In the genomic region with DNA sequence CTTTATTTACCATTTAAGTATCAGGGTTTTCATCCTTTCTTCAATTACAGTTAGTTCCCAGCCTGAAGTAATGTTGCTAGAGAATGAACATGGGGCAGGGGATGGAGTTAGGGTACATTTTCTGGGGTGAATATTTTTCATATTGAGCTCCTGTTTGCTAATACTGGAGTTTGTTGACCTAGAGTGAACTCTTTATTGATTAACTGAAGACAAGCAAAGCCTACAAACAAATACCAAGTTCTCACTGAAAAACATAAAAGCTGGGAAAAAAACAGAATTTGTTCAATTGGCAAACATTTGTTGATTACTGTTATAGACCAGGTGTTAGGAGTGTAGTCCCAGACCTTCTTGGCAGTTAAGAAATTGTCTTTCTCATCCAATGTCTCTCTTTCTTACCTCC, we compare ENCODE assay signal across 18 cellular contexts. TPM values are rescaled to one million over a fixed set of nuclear protein-coding genes. Genes with fewer than 3 reads are reported as not detected.
DNase-seq lines count a peak whose midpoint lies in the region; ATAC-seq, FAIRE-seq and TF ChIP-seq lines count a peak whose summit lies in the region.
"Had no signal": no experiment of that assay in that cellular context is flagged by ENCODE, and none has a peak within 500 bp of the region (broad histone marks: within the 10 kb centered on the region; RNA-seq: fewer than 3 reads in every experiment).

No MANE protein-coding gene starts in this region.

- H3K27me3 Mint-ChIP-seq in activated naive CD4-positive, alpha-beta T cell treated with anti-CD3 and anti-CD28 coated beads, Interleukin-2, amount 10 ng/mL, durations not matched to agents 7 days and 5 days: no peaks in the 10 kb centered on the region
- H3K27me3 Mint-ChIP-seq in activated T-helper 17 cell treated with anti-CD3 and anti-CD28 coated beads, Interleukin-2, amount 50 U/mL, for 72 hours: no peaks in the 10 kb centered on the region
- no peaks in the 10 kb centered on the region for H3K27me3 Mint-ChIP-seq in activated CD4-positive, alpha-beta T cell treated with anti-CD3 and anti-CD28 coated beads, Interleukin-2, amount 10 ng/mL, durations not matched to agents 24 days and 14 days

- no peak for ATAC-seq in activated T-helper 17 cell treated with anti-CD3 and anti-CD28 coated beads, Interleukin-2, amount 50 U/mL, for 72 hours (replicated peaks)
- peak; percentile 38; the same call in 2 of the 3 replicates for ATAC-seq in HepG2
- ATAC-seq in stimulated activated effector memory CD8-positive, alpha-beta T cell treated with anti-CD3 and anti-CD28 coated beads, Interleukin-12 subunit alpha, Interleukin-12 subunit beta, amount 100 ng/mL, for 72 hours: no peak
- ATAC-seq in psoas muscle: no peak
- ATAC-seq: A549, GM23338 had no signal

- peaks cover 11% of the 10 kb centered on the region for H3K4me1 Mint-ChIP-seq in activated naive CD4-positive, alpha-beta T cell treated with anti-CD3 and anti-CD28 coated beads, Interleukin-2, amount 10 ng/mL, durations not matched to agents 7 days and 5 days
- peaks cover 3% of the 10 kb centered on the region for H3K4me1 Mint-ChIP-seq in activated T-helper 17 cell treated with anti-CD3 and anti-CD28 coated beads, Interleukin-2, amount 50 U/mL, for 72 hours
- H3K4me1 Mint-ChIP-seq in stimulated activated effector memory CD8-positive, alpha-beta T cell treated with anti-CD3 and anti-CD28 coated beads, Interleukin-12 subunit alpha, Interleukin-12 subunit beta, amount 100 ng/mL, for 72 hours: peaks cover 12% of the 10 kb centered on the region
- H3K4me1 Mint-ChIP-seq in activated CD4-positive, alpha-beta T cell treated with anti-CD3 and anti-CD28 coated beads, Interleukin-2, amount 10 ng/mL, durations not matched to agents 24 days and 14 days: peaks cover 17% of the 10 kb centered on the region

- H3K27ac ChIP-seq in HepG2 (ENCODE audit: extremely low read length, insufficient read depth, low read length) (peak overlapping the region; percentile 38), psoas muscle (no peak overlapping the region)
- H3K27ac ChIP-seq: A549, C4-2B, RWPE1 had no signal

- POLR2A ChIA-PET in HepG2 (lab: Yijun Ruan, JAX): interaction anchor here (0.6 to 2.1 kb wide), 4 partner anchors 24 to 35 kb away, joined by 3 to 13 read pairs (median 3); partner anchors contain the start of gene PIGV

- no peak for FAIRE-seq in HepG2 (lab: Jason Lieb, UNC)
- FAIRE-seq: A549 had no signal

- intact Hi-C loops in HepG2 (cut with micrococcal nuclease; ENCODE audit: unreplicated experiment) (no loop called here), psoas muscle (cut with DNase I) (no loop called here)
- intact Hi-C loops in activated CD4-positive, alpha-beta T cell treated with anti-CD3 and anti-CD28 coated beads, Interleukin-2, amount 10 ng/mL, durations not matched to agents 24 days and 14 days (cut with micrococcal nuclease): no loop called here

- TF ChIP-seq CTCF in HepG2 (CRISPR knock-in tag; IDR thresholded peaks at IDR 0.05): no peak
- no peak for TF ChIP-seq CTCF in psoas muscle (IDR thresholded peaks at IDR 0.05)

- H3K36me3 ChIP-seq in HepG2 (replicated peaks in 1 of 2; ENCODE audit: control insufficient read depth in 1 of 2, insufficient read depth in 2 of 2, low read length in 2 of 2): peaks cover 27 to 72% of the 10 kb centered on the region in 2 experiments
- H3K36me3 ChIP-seq in psoas muscle (ENCODE audit: insufficient read depth in 1 of 2, low read depth in 1 of 2): peaks cover 11 to 84% of the 10 kb centered on the region in 2 donors

- no peak for DNase-seq in activated naive CD4-positive, alpha-beta T cell treated with anti-CD3 and anti-CD28 coated beads, Interleukin-2, amount 10 ng/mL, durations not matched to agents 7 days and 5 days
- no peak for DNase-seq in activated naive CD4-positive, alpha-beta T cell treated with anti-CD3 and anti-CD28 coated beads, Interleukin-2, amount 50 U/mL, for 16 hours
- DNase-seq in HepG2 (ENCODE audit: low spot score) (no peak), SIG-M5 treated with dmso at 0.1 percent for 504 hours (lab: John Stamatoyannopoulos, UW; ENCODE audit: unreplicated experiment) (no peak), psoas muscle (no peak)
- no peak for DNase-seq in stimulated activated effector memory CD8-positive, alpha-beta T cell treated with anti-CD3 and anti-CD28 coated beads, Interleukin-12 subunit alpha, Interleukin-12 subunit beta, amount 100 ng/mL, for 72 hours (ENCODE audit: low spot score in 2 of 2)
- no peak for DNase-seq in activated CD4-positive, alpha-beta T cell treated with anti-CD3 and anti-CD28 coated beads, Interleukin-2, amount 10 ng/mL, durations not matched to agents 24 days and 14 days
- DNase-seq: KG1, NCI-H1092 treated with DMSO at 0.1 percent for 48 hours, NCI-H1694, NCI-H2107, NCI-H226, NCI-H526 had no signal

- no TSS peak for BruUV-seq in HepG2 (replicated peaks; lab: Mats Ljungman, UMichigan)

- TF ChIP-seq EP300 in HepG2 (IDR thresholded peaks at IDR 0.05; ENCODE audit: low read depth in 2 of 2, low read length in 2 of 2): no peak
- no peak for TF ChIP-seq EP300 in HepG2 (CRISPR knock-in tag; IDR thresholded peaks at IDR 0.05; ENCODE audit: borderline replicate concordance)

- CTCF ChIA-PET in activated naive CD4-positive, alpha-beta T cell treated with anti-CD3 and anti-CD28 coated beads, Interleukin-2, amount 10 ng/mL, durations not matched to agents 7 days and 5 days (lab: Charles Lee): no interaction called here
- CTCF ChIA-PET in HepG2 (lab: Yijun Ruan, JAX; ENCODE audit: low intra/inter-chr PET ratio, low total read pairs): no interaction called here

- H2AFZ ChIP-seq in HepG2 (ENCODE audit: low read length): no peak overlapping the region
- H2AFZ ChIP-seq: GM23338 had no signal

- H3K9me3 Mint-ChIP-seq in activated naive CD4-positive, alpha-beta T cell treated with anti-CD3 and anti-CD28 coated beads, Interleukin-2, amount 10 ng/mL, durations not matched to agents 7 days and 5 days: no peaks in the 10 kb centered on the region
- no peaks in the 10 kb centered on the region for H3K9me3 Mint-ChIP-seq in activated T-helper 17 cell treated with anti-CD3 and anti-CD28 coated beads, Interleukin-2, amount 50 U/mL, for 72 hours
- no peaks in the 10 kb centered on the region for H3K9me3 Mint-ChIP-seq in stimulated activated effector memory CD8-positive, alpha-beta T cell treated with anti-CD3 and anti-CD28 coated beads, Interleukin-12 subunit alpha, Interleukin-12 subunit beta, amount 100 ng/mL, for 72 hours
- no peaks in the 10 kb centered on the region for H3K9me3 Mint-ChIP-seq in activated CD4-positive, alpha-beta T cell treated with anti-CD3 and anti-CD28 coated beads, Interleukin-2, amount 10 ng/mL, durations not matched to agents 24 days and 14 days
- H3K9me3 Mint-ChIP-seq: GM23338 had no signal

- no peak overlapping the region for H3K9ac ChIP-seq in HepG2 (ENCODE audit: insufficient read depth, low read depth, low read length)

- no peak overlapping the region for H3K4me3 Mint-ChIP-seq in activated naive CD4-positive, alpha-beta T cell treated with anti-CD3 and anti-CD28 coated beads, Interleukin-2, amount 10 ng/mL, durations not matched to agents 7 days and 5 days
- no peak overlapping the region for H3K4me3 Mint-ChIP-seq in activated T-helper 17 cell treated with anti-CD3 and anti-CD28 coated beads, Interleukin-2, amount 50 U/mL, for 72 hours
- H3K4me3 Mint-ChIP-seq in stimulated activated effector memory CD8-positive, alpha-beta T cell treated with anti-CD3 and anti-CD28 coated beads, Interleukin-12 subunit alpha, Interleukin-12 subunit beta, amount 100 ng/mL, for 72 hours: no peak overlapping the region
- no peak overlapping the region for H3K4me3 Mint-ChIP-seq in activated CD4-positive, alpha-beta T cell treated with anti-CD3 and anti-CD28 coated beads, Interleukin-2, amount 10 ng/mL, durations not matched to agents 24 days and 14 days
- H3K4me3 Mint-ChIP-seq: GM23338 had no signal

- no peak overlapping the region for H3K4me2 ChIP-seq in HepG2 (ENCODE audit: low read depth, low read length)
- H3K4me2 ChIP-seq: A549, GM23338 had no signal

- peaks cover 12% of the 10 kb centered on the region for H3K79me2 ChIP-seq in HepG2 (ENCODE audit: insufficient read depth, low read length)

- peaks cover 19% of the 10 kb centered on the region for H3K4me1 ChIP-seq in HepG2 (ENCODE audit: insufficient read depth, low read length)
- H3K4me1 ChIP-seq in psoas muscle: peaks cover 5% of the 10 kb centered on the region
- H3K4me1 ChIP-seq: A549 had no signal

- no peak for TF ChIP-seq RAD21 in HepG2 (CRISPR knock-in tag; IDR thresholded peaks at IDR 0.05)

- peaks cover 4% of the 10 kb centered on the region; the same call in 1 of the 2 replicates for H4K20me1 ChIP-seq in HepG2 (ENCODE audit: insufficient read depth, low read length)

- TF ChIP-seq POLR2A in HepG2 (IDR thresholded peaks at IDR 0.05; ENCODE audit: insufficient read depth in 1 of 2, low read depth in 2 of 2, low read length in 2 of 2): no peak

- H3K27me3 ChIP-seq in HepG2 (ENCODE audit: control insufficient read depth in 1 of 2, insufficient read depth in 2 of 2, low read length in 2 of 2) (no peaks in the 10 kb centered on the region), psoas muscle (ENCODE audit: insufficient read depth in 3 of 3, low read length in 2 of 3) (no peaks in the 10 kb centered on the region)

- H3K4me3 ChIP-seq in HepG2 (replicated peaks in 1 of 3; ENCODE audit: insufficient read depth in 1 of 3, low read depth in 2 of 3, low read length in 3 of 3) (no peak overlapping the region), psoas muscle (no peak overlapping the region)
- H3K4me3 ChIP-seq: A549, GM23338 had no signal

- in situ Hi-C loops in HepG2 (cut with HindIII; ENCODE audit: extremely low pct_ligation_motif_present, low pct_unique_long_range_greater_than_20kb): no loop called here

- no peaks in the 10 kb centered on the region for H3K9me3 ChIP-seq in HepG2 (ENCODE audit: low read length)
- H3K9me3 ChIP-seq in psoas muscle: no peaks in the 10 kb centered on the region
- H3K9me3 ChIP-seq: A549 had no signal

- peaks cover 59% of the 10 kb centered on the region for H3K36me3 Mint-ChIP-seq in activated naive CD4-positive, alpha-beta T cell treated with anti-CD3 and anti-CD28 coated beads, Interleukin-2, amount 10 ng/mL, durations not matched to agents 7 days and 5 days
- peaks cover 89% of the 10 kb centered on the region for H3K36me3 Mint-ChIP-seq in activated T-helper 17 cell treated with anti-CD3 and anti-CD28 coated beads, Interleukin-2, amount 50 U/mL, for 72 hours (ENCODE audit: low read depth)
- H3K36me3 Mint-ChIP-seq in stimulated activated effector memory CD8-positive, alpha-beta T cell treated with anti-CD3 and anti-CD28 coated beads, Interleukin-12 subunit alpha, Interleukin-12 subunit beta, amount 100 ng/mL, for 72 hours: peaks cover 100% of the 10 kb centered on the region
- peaks cover 51% of the 10 kb centered on the region for H3K36me3 Mint-ChIP-seq in activated CD4-positive, alpha-beta T cell treated with anti-CD3 and anti-CD28 coated beads, Interleukin-2, amount 10 ng/mL, durations not matched to agents 24 days and 14 days (ENCODE audit: low read depth)

- peak overlapping the region; percentile 45 for H3K27ac Mint-ChIP-seq in activated naive CD4-positive, alpha-beta T cell treated with anti-CD3 and anti-CD28 coated beads, Interleukin-2, amount 10 ng/mL, durations not matched to agents 7 days and 5 days
- peak overlapping the region; percentile 73 for H3K27ac Mint-ChIP-seq in activated T-helper 17 cell treated with anti-CD3 and anti-CD28 coated beads, Interleukin-2, amount 50 U/mL, for 72 hours
- peak overlapping the region; percentile 49 for H3K27ac Mint-ChIP-seq in stimulated activated effector memory CD8-positive, alpha-beta T cell treated with anti-CD3 and anti-CD28 coated beads, Interleukin-12 subunit alpha, Interleukin-12 subunit beta, amount 100 ng/mL, for 72 hours
- H3K27ac Mint-ChIP-seq in activated CD4-positive, alpha-beta T cell treated with anti-CD3 and anti-CD28 coated beads, Interleukin-2, amount 10 ng/mL, durations not matched to agents 24 days and 14 days: no peak overlapping the region
- H3K27ac Mint-ChIP-seq: GM23338 had no signal

RNA-seq across cellular contexts. Expression of gene PIGV, which starts 28.2 kb away (rescaled TPM):
- total RNA-seq in activated T-helper 17 cell treated with anti-CD3 and anti-CD28 coated beads, Interleukin-2, amount 50 U/mL, for 72 hours: 10 to 100 TPM; 14.0 to 18.1 TPM
- 7.9 and 13.5 TPM in 2 replicates for total RNA-seq in HepG2 (2016; rRNA removed; fragmentation: Illumina TruSeq; extraction: Trizol)
- 4.3 and 4.8 TPM in 2 replicates for total RNA-seq in HepG2 (2016; cell fraction: cytosol; rRNA removed; fragmentation: Illumina TruSeq; extraction: Trizol; ENCODE audit: low read depth)
- 8.9 and 14.1 TPM in 2 replicates for total RNA-seq in HepG2 (2016; cell fraction: insoluble cytoplasmic fraction; rRNA removed; fragmentation: Illumina TruSeq; extraction: Trizol)
- 9.7 and 9.9 TPM in 2 replicates for total RNA-seq in HepG2 (2016; cell fraction: membrane; rRNA removed; fragmentation: Illumina TruSeq; extraction: Trizol)
- total RNA-seq in HepG2 (2016; cell fraction: nucleus; rRNA removed; fragmentation: Illumina TruSeq; extraction: Trizol): 14.6 and 15.0 TPM in 2 replicates
- polyA plus RNA-seq in HepG2 (2011; rRNA removed): 22.7 and 26.0 TPM in 2 replicates
- 21.0 and 27.5 TPM in 2 replicates for polyA plus RNA-seq in HepG2 (2011; cell fraction: cytosol; rRNA removed)
- 14.3 and 18.5 TPM in 2 replicates for polyA plus RNA-seq in HepG2 (2011; cell fraction: nucleus; rRNA removed)
- polyA plus RNA-seq in HepG2 (2012): 13.6 and 14.8 TPM in 2 replicates
- polyA plus RNA-seq in HepG2 (2016; cell fraction: cytosol; fragmentation: Illumina TruSeq; extraction: Trizol; ENCODE audit: low read depth): 2.9 and 4.4 TPM in 2 replicates
- 6.7 and 7.2 TPM in 2 replicates for polyA plus RNA-seq in HepG2 (2016; cell fraction: insoluble cytoplasmic fraction; fragmentation: Illumina TruSeq; extraction: Trizol; ENCODE audit: low read depth)
- 5.3 and 7.0 TPM in 2 replicates for polyA plus RNA-seq in HepG2 (2016; cell fraction: membrane; fragmentation: Illumina TruSeq; extraction: Trizol; ENCODE audit: low read depth)
- 16.2 and 17.4 TPM in 2 replicates for polyA plus RNA-seq in HepG2 (2016; cell fraction: nucleus; fragmentation: Illumina TruSeq; extraction: Trizol; ENCODE audit: insufficient read depth, low read depth)
- 41.6 and 80.7 TPM in 2 replicates for polyA minus RNA-seq in HepG2 (2011; rRNA and poly(A)+ RNA removed; ENCODE audit: low replicate concordance)
- polyA minus RNA-seq in HepG2 (2011; cell fraction: cytosol; rRNA and poly(A)+ RNA removed): 15.5 and 15.7 TPM in 2 replicates
- polyA minus RNA-seq in HepG2 (2011; cell fraction: nucleus; rRNA and poly(A)+ RNA removed): 11.7 and 14.5 TPM in 2 replicates
- total RNA-seq in activated CD4-positive, alpha-beta T cell treated with anti-CD3 and anti-CD28 coated beads, Interleukin-2, amount 10 ng/mL, durations not matched to agents 24 days and 14 days: 15.2 and 16.0 TPM in 2 replicates
- 1 to 10 TPM; 4.2 to 7.4 (median 5.5) TPM for total RNA-seq in psoas muscle
- 1 to 10 TPM; 2.5 to 5.5 (median 3.4) TPM for polyA plus RNA-seq in psoas muscle
